20 cellular contexts compared by ENCODE assay signal in genomic region chr7:120547605-120548004, GRCh38.
"Had no signal": no experiment of that assay in that cellular context is flagged by ENCODE, and none has a peak within 500 bp of the region (broad histone marks: within the 10 kb centered on the region; RNA-seq: fewer than 3 reads in every experiment).

No MANE protein-coding gene starts in this region.

- H3K27ac ChIP-seq: body of pancreas, coronary artery, esophagus muscularis mucosa, lower lobe of right lung, psoas muscle, spleen, testis, upper lobe of left lung had no signal

- H3K4me3 ChIP-seq: body of pancreas, coronary artery, esophagus muscularis mucosa, lower lobe of right lung, psoas muscle, spleen, testis, upper lobe of left lung had no signal

- H3K36me3 ChIP-seq: esophagus muscularis mucosa, lower lobe of right lung, spleen, upper lobe of left lung had no signal

- H3K4me1 ChIP-seq: body of pancreas, esophagus muscularis mucosa, lower lobe of right lung, psoas muscle, spleen, testis, upper lobe of left lung had no signal

- H3K9me3 ChIP-seq: body of pancreas, esophagus muscularis mucosa, lower lobe of right lung, psoas muscle, spleen, testis, upper lobe of left lung had no signal

- H3K27me3 ChIP-seq: body of pancreas, esophagus muscularis mucosa, spleen, testis, upper lobe of left lung had no signal

- DNase-seq: activated CD4-positive, alpha-beta T cell treated with anti-CD3 and anti-CD28 coated beads, Interleukin-2, amount 10 ng/mL, durations not matched to agents 24 days and 14 days; activated CD4-positive, CD25-positive, alpha-beta regulatory T cell; activated CD8-positive, alpha-beta memory T cell treated with anti-CD3 and anti-CD28 coated beads, Interleukin-2, amount 50 U/mL, for 48 hours; activated naive CD8-positive, alpha-beta T cell treated with anti-CD3 and anti-CD28 coated beads for 36 hours; activated T-cell treated with anti-CD3 and anti-CD28 coated beads, Interleukin-2, amount 50 U/mL, for 72 hours; amygdala; body of pancreas; caudate nucleus; left colon; lower lobe of right lung; nephron progenitor cell; psoas muscle; spleen; stimulated activated naive CD8-positive, alpha-beta T cell treated with anti-CD3 and anti-CD28 coated beads, Interleukin-15, amount 100 ng/mL, for 72 hours; testis; upper lobe of left lung had no signal

- FAIRE-seq: islet of Langerhans had no signal

- ATAC-seq: activated T-cell treated with anti-CD3 and anti-CD28 coated beads, Interleukin-2, amount 50 U/mL, for 72 hours; body of pancreas; left colon; lower lobe of right lung; psoas muscle; sciatic nerve; stimulated activated naive CD8-positive, alpha-beta T cell treated with anti-CD3 and anti-CD28 coated beads, Interleukin-15, amount 100 ng/mL, for 72 hours had no signal
